1 cellular context compared by ENCODE assay signal in genomic region chr2:224711859-224712258, GRCh38.
A peak's percentile ranks its signal among the peaks of the same experiment; 100 is the strongest.
TF ChIP-seq lines count a peak whose summit lies in the region.

No MANE protein-coding gene starts in this region.

TF ChIP-seq in K562, 482 proteins besides CTCF, POLR2A, EP300 and RAD21 (continued from another document):
- TF ChIP-seq POLR2G (IDR thresholded peaks at IDR 0.05; ENCODE audit: low read depth, low read length) (no peak), MAFF (IDR thresholded peaks at IDR 0.05; ENCODE audit: low read length) (peak; percentile 81), MAFK (IDR thresholded peaks at IDR 0.05; ENCODE audit: low read length) (peak; percentile 81), PHF20 (IDR thresholded peaks at IDR 0.05; ENCODE audit: partially characterized antibody) (no peak)
- TF ChIP-seq, protein P1, sequence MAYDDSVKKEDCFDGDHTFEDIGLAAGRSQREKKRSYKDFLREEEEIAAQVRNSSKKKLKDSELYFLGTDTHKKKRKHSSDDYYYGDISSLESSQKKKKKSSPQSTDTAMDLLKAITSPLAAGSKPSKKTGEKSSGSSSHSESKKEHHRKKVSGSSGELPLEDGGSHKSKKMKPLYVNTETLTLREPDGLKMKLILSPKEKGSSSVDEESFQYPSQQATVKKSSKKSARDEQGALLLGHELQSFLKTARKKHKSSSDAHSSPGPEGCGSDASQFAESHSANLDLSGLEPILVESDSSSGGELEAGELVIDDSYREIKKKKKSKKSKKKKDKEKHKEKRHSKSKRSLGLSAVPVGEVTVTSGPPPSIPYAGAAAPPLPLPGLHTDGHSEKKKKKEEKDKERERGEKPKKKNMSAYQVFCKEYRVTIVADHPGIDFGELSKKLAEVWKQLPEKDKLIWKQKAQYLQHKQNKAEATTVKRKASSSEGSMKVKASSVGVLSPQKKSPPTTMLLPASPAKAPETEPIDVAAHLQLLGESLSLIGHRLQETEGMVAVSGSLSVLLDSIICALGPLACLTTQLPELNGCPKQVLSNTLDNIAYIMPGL (CRISPR knock-in tag; IDR thresholded peaks at IDR 0.05) = no peak
